In genomic region chr19:14432817-14433453, GRCh38 we compare ENCODE assay signal across 8 cellular contexts. TPM values are rescaled to one million over a fixed set of nuclear protein-coding genes. Genes with fewer than 3 reads are reported as not detected.
A peak's percentile ranks its signal among the peaks of the same experiment; 100 is the strongest.
DNase-seq lines count a peak whose midpoint lies in the region; ATAC-seq and TF ChIP-seq lines count a peak whose summit lies in the region.

Gene PKN1 (plus strand): TSS chr19:14433306. CDS start chr19:14433522, 216 bp downstream.

- no peak for TF ChIP-seq POLR2A in erythroblast (IDR thresholded peaks at IDR 0.05; ENCODE audit: low read length)

- no peaks in the 10 kb centered on the region for H3K9me3 ChIP-seq in CD4-positive, alpha-beta T cell (ENCODE audit: control insufficient read depth, low read length)
- H3K9me3 ChIP-seq in muscle layer of colon (ENCODE audit: low read length) (no peaks in the 10 kb centered on the region), thymus (ENCODE audit: control insufficient read depth) (no peaks in the 10 kb centered on the region)

- no peaks in the 10 kb centered on the region for H3K36me3 ChIP-seq in muscle layer of colon (ENCODE audit: insufficient read depth, low read length)
- no peaks in the 10 kb centered on the region for H3K36me3 ChIP-seq in thymus (ENCODE audit: control insufficient read depth, insufficient read depth)

- peak within 1 kb of the TSS; percentile 82 for H3K27ac ChIP-seq in CD4-positive, alpha-beta T cell (ENCODE audit: low read depth, low read length)
- H3K27ac ChIP-seq in muscle layer of colon (ENCODE audit: low read depth, low read length), result peak within 1 kb of the TSS; percentile 81
- H3K27ac ChIP-seq in thymus (ENCODE audit: low read depth), result peak within 1 kb of the TSS; percentile 54

- H3K27ac Mint-ChIP-seq in CD4-positive, alpha-beta T cell, result peak within 1 kb of the TSS; percentile 91

- intact Hi-C loops in CD4-positive, alpha-beta T cell (cut with DNase I, micrococcal nuclease), result loop anchor here (1.0 to 5.0 kb wide), 2 partner anchors 39 to 54 kb away; no protein-coding TSS in a partner anchor

- H3K27me3 Mint-ChIP-seq in CD4-positive, alpha-beta T cell, result no peaks in the 10 kb centered on the region

- H3K4me1 Mint-ChIP-seq in CD4-positive, alpha-beta T cell (ENCODE audit: low read depth), result peaks cover 43% of the 10 kb centered on the region

- CTCF ChIA-PET in CD4-positive, alpha-beta T cell (lab: Charles Lee), result interaction anchor here (0.6 to 2.3 kb wide), 8 partner anchors 9 to 343 kb away, joined by 3 to 12 read pairs (median 6); partner anchors contain the start of genes ASF1B and PTGER1

- TF ChIP-seq CTCF in CD4-positive, alpha-beta T cell (IDR thresholded peaks at IDR 0.05), result no peak

- H3K4me3 ChIP-seq in muscle layer of colon (ENCODE audit: low read depth in 1 of 2, low read length in 2 of 2) (peak within 1 kb of the TSS; percentile 67 to 85), thymus (ENCODE audit: low read length) (peak within 1 kb of the TSS; percentile 73)

- H3K4me3 Mint-ChIP-seq in CD4-positive, alpha-beta T cell, result peak within 1 kb of the TSS; percentile 90

- H3K36me3 Mint-ChIP-seq in CD4-positive, alpha-beta T cell (ENCODE audit: low read depth), result no peaks in the 10 kb centered on the region

- ATAC-seq in CD4-positive, alpha-beta T cell (ENCODE audit: poor library complexity), result peak; percentile 3
- ATAC-seq in GM21825 (IDR thresholded peaks at IDR 0.05; ENCODE audit: unreplicated experiment), result peak; percentile 43
- ATAC-seq in HG03196 (IDR thresholded peaks at IDR 0.05; ENCODE audit: unreplicated experiment), result no peak

- peak within 1 kb of the TSS; percentile 57 for H3K9ac ChIP-seq in muscle layer of colon (ENCODE audit: low read length)

- H3K27me3 ChIP-seq in CD4-positive, alpha-beta T cell (ENCODE audit: control insufficient read depth, insufficient read depth, low read length), result no peaks in the 10 kb centered on the region
- H3K27me3 ChIP-seq in muscle layer of colon (ENCODE audit: control insufficient read depth in 1 of 2, insufficient read depth in 2 of 2, low read length in 2 of 2) (no peaks in the 10 kb centered on the region), thymus (ENCODE audit: control insufficient read depth, insufficient read depth) (no peaks in the 10 kb centered on the region)

- WGBS in thymus, result 4% methylated on average over 70 of the region's 70 CpGs

- no peaks in the 10 kb centered on the region for H3K9me3 Mint-ChIP-seq in CD4-positive, alpha-beta T cell

- peak in 6 of 10 experiments; percentile 18 to 52 (median 36) for DNase-seq in CD4-positive, alpha-beta T cell
- DNase-seq in NCI-H2227 (lab: John Stamatoyannopoulos, UW; ENCODE audit: unreplicated experiment), result peak; percentile 69
- peak; percentile 83 for DNase-seq in activated CD8-positive, alpha-beta memory T cell treated with anti-CD3 and anti-CD28 coated beads, Interleukin-2, amount 50 U/mL, for 48 hours
- DNase-seq in erythroblast (lab: John Stamatoyannopoulos, UW), result peak; percentile 75 to 76

- POLR2A ChIA-PET in CD4-positive, alpha-beta T cell (lab: Charles Lee), result interaction anchor here (0.6 to 1.7 kb wide), 6 partner anchors 13 to 89 kb away, joined by 3 to 7 read pairs (median 4); partner anchors contain the start of gene GIPC1

- H3K4me1 ChIP-seq in muscle layer of colon (ENCODE audit: insufficient read depth, low read length) (peaks cover 18% of the 10 kb centered on the region), thymus (ENCODE audit: control insufficient read depth, insufficient read depth, low read length) (peaks cover 9% of the 10 kb centered on the region)

RNA-seq across cellular contexts. Expression of gene PKN1, which starts in this region (rescaled TPM):
- 100 to 1,000 TPM; 171 TPM for total RNA-seq in CD4-positive, alpha-beta T cell
- polyA plus RNA-seq in thymus, result 86.4 TPM
